In genomic region chr20:37406010-37406998, GRCh38 we compare ENCODE assay signal across 8 cellular contexts.
DNase-seq lines count a peak whose midpoint lies in the region; ATAC-seq and TF ChIP-seq lines count a peak whose summit lies in the region.

No MANE protein-coding gene starts in this region.

- no peaks in the 10 kb centered on the region for H3K9me3 Mint-ChIP-seq in MCF 10A (ENCODE audit: unreplicated experiment)

- H3K27ac Mint-ChIP-seq in MCF 10A (ENCODE audit: low read depth, unreplicated experiment), result no peak overlapping the region

- no peak for TF ChIP-seq CTCF in MCF 10A (IDR thresholded peaks at IDR 0.05; ENCODE audit: unreplicated experiment)

- H3K4me1 Mint-ChIP-seq in MCF 10A (ENCODE audit: insufficient read depth, unreplicated experiment), result peaks cover 12% of the 10 kb centered on the region

- peaks cover 21% of the 10 kb centered on the region for H3K36me3 Mint-ChIP-seq in MCF 10A (ENCODE audit: insufficient read depth, unreplicated experiment)

- intact Hi-C loops in MCF 10A (cut with micrococcal nuclease), result loop anchor here (5.0 kb wide), 1 partner anchor 121 kb away; the partner anchor contains the start of gene BLCAP

- H3K27me3 Mint-ChIP-seq in MCF 10A (ENCODE audit: insufficient read depth, unreplicated experiment), result no peaks in the 10 kb centered on the region

- POLR2A ChIA-PET in MCF 10A (lab: Yijun Ruan, JAX), result interaction anchor here (0.6 to 0.9 kb wide), 6 partner anchors 50 to 165 kb away, joined by 3 read pairs; no protein-coding TSS in a partner anchor

- DNase-seq in NCI-H1436 (lab: John Stamatoyannopoulos, UW) (peak; percentile 68), NCI-H1436 treated with DMSO at 0.1 percent for 48 hours (lab: John Stamatoyannopoulos, UW) (no peak), HPDE6-E6E7 (ENCODE audit: extremely low spot score) (peak; percentile 81), RPMI8226 (peak; percentile 71), MCF 10A (ENCODE audit: unreplicated experiment) (peak; percentile 49), kidney tubule cell (ENCODE audit: low spot score) (peak; percentile 57)
- peak; percentile 51 to 63 for DNase-seq in stimulated activated CD4-positive, alpha-beta T cell treated with anti-CD3 and anti-CD28 coated beads, Interleukin-2, amount 100 ng/mL, for 24 hours

- no TSS peak for BruUV-seq in MCF 10A (replicated peaks; lab: Mats Ljungman, UMichigan)

- no peak for ATAC-seq in HG03108 (IDR thresholded peaks at IDR 0.05; ENCODE audit: unreplicated experiment)

- H3K4me3 Mint-ChIP-seq in MCF 10A (ENCODE audit: unreplicated experiment), result peak overlapping the region; percentile 64

- CTCF ChIA-PET in MCF 10A (lab: Yijun Ruan, JAX), result no interaction called here
